Comparison of ENCODE assay signal across 19 cellular contexts in the genomic region with DNA sequence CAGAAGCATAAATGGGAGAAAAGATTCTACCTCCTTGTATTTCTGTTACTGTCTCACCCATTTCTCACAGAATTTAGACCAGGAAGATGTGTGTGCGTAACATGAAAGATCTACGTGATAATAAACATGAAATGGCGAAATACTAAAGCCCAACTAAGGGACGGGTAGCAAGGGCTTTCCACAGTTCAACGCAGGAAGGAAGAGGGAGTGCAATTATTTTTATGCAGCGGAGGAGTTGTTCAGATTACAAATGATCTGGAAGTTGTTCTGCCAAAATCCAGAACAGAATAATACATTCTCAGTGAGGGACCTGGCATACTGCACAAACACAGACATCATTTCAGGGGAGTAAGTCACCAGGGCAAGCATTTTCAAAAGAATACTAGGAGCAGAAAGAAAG.
A peak's percentile ranks its signal among the peaks of the same experiment; 100 is the strongest.
DNase-seq lines count a peak whose midpoint lies in the region; ATAC-seq and TF ChIP-seq lines count a peak whose summit lies in the region.
"Had no signal": no experiment of that assay in that cellular context is flagged by ENCODE, and none has a peak within 500 bp of the region (broad histone marks: within the 10 kb centered on the region; RNA-seq: fewer than 3 reads in every experiment).

No MANE protein-coding gene starts in this region.

- H3K9ac ChIP-seq in skeletal muscle satellite cell (ENCODE audit: low read depth, low read length) = no peak overlapping the region

- 58% methylated on average over 6 of the region's 6 CpGs for WGBS in thyroid gland, 2 donors

- no peak overlapping the region for H3K27ac Mint-ChIP-seq in activated CD4-positive, alpha-beta T cell treated with anti-CD3 and anti-CD28 coated beads, Interleukin-2, amount 10 ng/mL, durations not matched to agents 24 days and 14 days
- no peak overlapping the region for H3K27ac Mint-ChIP-seq in CD4-positive, alpha-beta T cell
- H3K27ac Mint-ChIP-seq: activated CD4-positive, alpha-beta T cell treated with anti-CD3 and anti-CD28 coated beads for 36 hours; activated naive CD8-positive, alpha-beta T cell treated with anti-CD3 and anti-CD28 coated beads, Interleukin-2, amount 10 ng/mL, durations not matched to agents 7 days and 5 days; activated T-cell treated with anti-CD3 and anti-CD28 coated beads, Interleukin-2, amount 50 U/mL, for 24 hours; natural killer cell treated with Interleukin-12 subunit alpha and Interleukin-12 subunit beta and Interleukin-15 and Interleukin-18, amount 100 ng/mL, for 72 hours; T-helper 1 cell treated with Interleukin-12 subunit alpha and Interleukin-12 subunit beta and Interleukin-4 antibody, amounts not matched to agents 30 μg/mL and 1 μg/mL, for 36 hours had no signal

- H3K4me1 ChIP-seq in skeletal muscle satellite cell (ENCODE audit: control insufficient read depth, insufficient read depth, low read length) = peaks cover 14% of the 10 kb centered on the region
- H3K4me1 ChIP-seq in thyroid gland = no peaks in the 10 kb centered on the region
- H3K4me1 ChIP-seq: colonic mucosa had no signal

- no peaks in the 10 kb centered on the region for H3K36me3 ChIP-seq in skeletal muscle satellite cell (ENCODE audit: insufficient read depth, low read length)
- no peaks in the 10 kb centered on the region for H3K36me3 ChIP-seq in thyroid gland
- H3K36me3 ChIP-seq: colonic mucosa, esophagus squamous epithelium, suprapubic skin had no signal

- no peaks in the 10 kb centered on the region for H3K9me3 Mint-ChIP-seq in activated CD4-positive, alpha-beta T cell treated with anti-CD3 and anti-CD28 coated beads, Interleukin-2, amount 10 ng/mL, durations not matched to agents 24 days and 14 days
- H3K9me3 Mint-ChIP-seq in CD4-positive, alpha-beta T cell = no peaks in the 10 kb centered on the region
- H3K9me3 Mint-ChIP-seq: activated naive CD8-positive, alpha-beta T cell treated with anti-CD3 and anti-CD28 coated beads, Interleukin-2, amount 10 ng/mL, durations not matched to agents 7 days and 5 days; activated T-cell treated with anti-CD3 and anti-CD28 coated beads, Interleukin-2, amount 50 U/mL, for 24 hours; natural killer cell treated with Interleukin-12 subunit alpha and Interleukin-12 subunit beta and Interleukin-15 and Interleukin-18, amount 100 ng/mL, for 72 hours; T-helper 1 cell treated with Interleukin-12 subunit alpha and Interleukin-12 subunit beta and Interleukin-4 antibody, amounts not matched to agents 30 μg/mL and 1 μg/mL, for 36 hours had no signal

- H3K27me3 Mint-ChIP-seq in activated CD4-positive, alpha-beta T cell treated with anti-CD3 and anti-CD28 coated beads, Interleukin-2, amount 10 ng/mL, durations not matched to agents 24 days and 14 days = peaks cover 21% of the 10 kb centered on the region
- H3K27me3 Mint-ChIP-seq in CD4-positive, alpha-beta T cell = peaks cover 4% of the 10 kb centered on the region
- H3K27me3 Mint-ChIP-seq: activated CD4-positive, alpha-beta T cell treated with anti-CD3 and anti-CD28 coated beads for 36 hours had no signal

- peak overlapping the region; percentile 38 for H3K4me2 ChIP-seq in skeletal muscle satellite cell (ENCODE audit: low read length)

- TF ChIP-seq POLR2A in thyroid gland (IDR thresholded peaks at IDR 0.05) = no peak

- no peak overlapping the region for H3K4me3 ChIP-seq in fibroblast of the aortic adventitia (ENCODE audit: low read depth, low read length)
- no peak overlapping the region for H3K4me3 ChIP-seq in skeletal muscle satellite cell (ENCODE audit: low read length)
- no peak overlapping the region for H3K4me3 ChIP-seq in thyroid gland (replicated peaks in 1 of 3)
- H3K4me3 ChIP-seq: colonic mucosa, esophagus squamous epithelium, suprapubic skin had no signal

- intact Hi-C loops in activated CD4-positive, alpha-beta T cell treated with anti-CD3 and anti-CD28 coated beads, Interleukin-2, amount 10 ng/mL, durations not matched to agents 24 days and 14 days (cut with micrococcal nuclease) = loop anchor here (5.0 kb wide), 3 partner anchors 569 to 989 kb away; no protein-coding TSS in a partner anchor
- intact Hi-C loops in thyroid gland (cut with DNase I) = no loop called here
- intact Hi-C loops in CD4-positive, alpha-beta T cell (cut with DNase I, micrococcal nuclease) = loop anchor here (5.0 to 10.0 kb wide), 6 partner anchors 569 to 1224 kb away; no protein-coding TSS in a partner anchor

- CTCF ChIA-PET in CD4-positive, alpha-beta T cell (lab: Charles Lee) = no interaction called here

- H3K9me3 ChIP-seq in skeletal muscle satellite cell (replicated peaks; ENCODE audit: low read length) = no peaks in the 10 kb centered on the region
- H3K9me3 ChIP-seq in thyroid gland = no peaks in the 10 kb centered on the region
- H3K9me3 ChIP-seq in CD4-positive, alpha-beta T cell (ENCODE audit: control insufficient read depth, low read length) = no peaks in the 10 kb centered on the region
- H3K9me3 ChIP-seq: colonic mucosa, esophagus squamous epithelium, suprapubic skin had no signal

- POLR2A ChIA-PET in CD4-positive, alpha-beta T cell (lab: Charles Lee) = interaction anchor here (0.6 kb wide), 1 partner anchor 674 kb away, joined by 3 read pairs; no protein-coding TSS in a partner anchor

- TF ChIP-seq CTCF in fibroblast of the aortic adventitia (IDR thresholded peaks at IDR 0.05; ENCODE audit: insufficient read depth, low read length) = no peak
- TF ChIP-seq CTCF in thyroid gland (IDR thresholded peaks at IDR 0.05) = no peak
- no peak for TF ChIP-seq CTCF in CD4-positive, alpha-beta T cell (IDR thresholded peaks at IDR 0.05)

- no peak overlapping the region for H3K4me3 Mint-ChIP-seq in activated CD4-positive, alpha-beta T cell treated with anti-CD3 and anti-CD28 coated beads, Interleukin-2, amount 10 ng/mL, durations not matched to agents 24 days and 14 days
- H3K4me3 Mint-ChIP-seq in CD4-positive, alpha-beta T cell = no peak overlapping the region
- H3K4me3 Mint-ChIP-seq: activated CD4-positive, alpha-beta T cell treated with anti-CD3 and anti-CD28 coated beads for 36 hours; activated naive CD8-positive, alpha-beta T cell treated with anti-CD3 and anti-CD28 coated beads, Interleukin-2, amount 10 ng/mL, durations not matched to agents 7 days and 5 days; activated T-cell treated with anti-CD3 and anti-CD28 coated beads, Interleukin-2, amount 50 U/mL, for 24 hours; natural killer cell treated with Interleukin-12 subunit alpha and Interleukin-12 subunit beta and Interleukin-15 and Interleukin-18, amount 100 ng/mL, for 72 hours; T-helper 1 cell treated with Interleukin-12 subunit alpha and Interleukin-12 subunit beta and Interleukin-4 antibody, amounts not matched to agents 30 μg/mL and 1 μg/mL, for 36 hours had no signal

- peaks cover 2% of the 10 kb centered on the region for H3K4me1 Mint-ChIP-seq in activated CD4-positive, alpha-beta T cell treated with anti-CD3 and anti-CD28 coated beads, Interleukin-2, amount 10 ng/mL, durations not matched to agents 24 days and 14 days
- no peaks in the 10 kb centered on the region for H3K4me1 Mint-ChIP-seq in CD4-positive, alpha-beta T cell (ENCODE audit: low read depth)
- H3K4me1 Mint-ChIP-seq: activated CD4-positive, alpha-beta T cell treated with anti-CD3 and anti-CD28 coated beads for 36 hours had no signal

- no peak for ATAC-seq in CD4-positive, alpha-beta T cell (ENCODE audit: poor library complexity)
- ATAC-seq: activated CD4-positive, alpha-beta T cell treated with anti-CD3 and anti-CD28 coated beads for 36 hours; left lobe of liver; natural killer cell treated with Interleukin-12 subunit alpha and Interleukin-12 subunit beta and Interleukin-15 and Interleukin-18, amount 100 ng/mL, for 72 hours had no signal

- peak; percentile 29 for DNase-seq in activated CD4-positive, alpha-beta T cell treated with anti-CD3 and anti-CD28 coated beads, Interleukin-2, amount 10 ng/mL, durations not matched to agents 24 days and 14 days
- no peak for DNase-seq in activated CD4-positive, alpha-beta T cell treated with anti-CD3 and anti-CD28 coated beads for 48 hours
- DNase-seq in astrocyte of the hippocampus (ENCODE audit: low read depth, low spot score) (peak; percentile 31), fibroblast of the aortic adventitia (ENCODE audit: low read depth) (peak; percentile 47), thyroid gland (no peak), NCI-H82 (lab: John Stamatoyannopoulos, UW) (no peak)
- DNase-seq in CD4-positive, alpha-beta T cell = no peak
- DNase-seq: activated CD4-positive, alpha-beta T cell treated with anti-CD3 and anti-CD28 coated beads for 36 hours; activated naive CD8-positive, alpha-beta T cell treated with anti-CD3 and anti-CD28 coated beads, Interleukin-2, amount 10 ng/mL, durations not matched to agents 7 days and 5 days; activated T-cell treated with anti-CD3 and anti-CD28 coated beads, Interleukin-2, amount 50 U/mL, for 24 hours; colonic mucosa; esophagus squamous epithelium; NCI-H2029 treated with DMSO at 0.1 percent for 48 hours; NCI-H748 treated with DMSO at 0.1 percent for 48 hours had no signal

- no peak overlapping the region for H3K27ac ChIP-seq in thyroid gland
- no peak overlapping the region for H3K27ac ChIP-seq in CD4-positive, alpha-beta T cell (ENCODE audit: low read depth, low read length)
- H3K27ac ChIP-seq: colonic mucosa, suprapubic skin had no signal

- H3K27me3 ChIP-seq in skeletal muscle satellite cell (ENCODE audit: control insufficient read depth, insufficient read depth, low read length) = no peaks in the 10 kb centered on the region
- no peaks in the 10 kb centered on the region for H3K27me3 ChIP-seq in thyroid gland
- peaks cover 5% of the 10 kb centered on the region for H3K27me3 ChIP-seq in CD4-positive, alpha-beta T cell (ENCODE audit: control insufficient read depth, insufficient read depth, low read length)
- H3K27me3 ChIP-seq: colonic mucosa, esophagus squamous epithelium, suprapubic skin had no signal

- H3K36me3 Mint-ChIP-seq in activated CD4-positive, alpha-beta T cell treated with anti-CD3 and anti-CD28 coated beads, Interleukin-2, amount 10 ng/mL, durations not matched to agents 24 days and 14 days (ENCODE audit: low read depth) = no peaks in the 10 kb centered on the region
- no peaks in the 10 kb centered on the region for H3K36me3 Mint-ChIP-seq in CD4-positive, alpha-beta T cell (ENCODE audit: low read depth)
- H3K36me3 Mint-ChIP-seq: activated naive CD8-positive, alpha-beta T cell treated with anti-CD3 and anti-CD28 coated beads, Interleukin-2, amount 10 ng/mL, durations not matched to agents 7 days and 5 days; natural killer cell treated with Interleukin-12 subunit alpha and Interleukin-12 subunit beta and Interleukin-15 and Interleukin-18, amount 100 ng/mL, for 72 hours had no signal

Comparison
In these comparisons a context has a peak if more than half of its experiments do, and no peak if none do; other contexts are left out.
1. DNase-seq: peak in activated CD4-positive, alpha-beta T cell treated with anti-CD3 and anti-CD28 coated beads, Interleukin-2, amount 10 ng/mL, durations not matched to agents 24 days and 14 days (single experiment), astrocyte of the hippocampus (single experiment) and fibroblast of the aortic adventitia (single experiment); none in activated CD4-positive, alpha-beta T cell treated with anti-CD3 and anti-CD28 coated beads for 48 hours (single experiment), thyroid gland (0 of 2), NCI-H82 (single experiment) and CD4-positive, alpha-beta T cell (0 of 10).